In genomic region chr9:81374459-81374858, GRCh38 we compare ENCODE assay signal across 21 cellular contexts.
"Had no signal": no experiment of that assay in that cellular context is flagged by ENCODE, and none has a peak within 500 bp of the region (broad histone marks: within the 10 kb centered on the region; RNA-seq: fewer than 3 reads in every experiment).

No MANE protein-coding gene starts in this region.

- H3K4me3 Mint-ChIP-seq: activated CD4-positive, alpha-beta memory T cell treated with anti-CD3 and anti-CD28 coated beads, Interleukin-2, amount 10 ng/mL, durations not matched to agents 7 days and 5 days; activated CD4-positive, alpha-beta T cell treated with anti-CD3 and anti-CD28 coated beads, Interleukin-2, amount 10 ng/mL, durations not matched to agents 24 days and 14 days; activated naive CD4-positive, alpha-beta T cell treated with anti-CD3 and anti-CD28 coated beads for 36 hours; activated T-cell treated with anti-CD3 and anti-CD28 coated beads, Interleukin-2, amount 50 U/mL, for 72 hours; dendritic cell treated with granulocyte-macrophage colony-stimulating factor and Interleukin-4, amounts not matched to agents 40 ng/mL and 50 ng/mL, for 4 days; T-cell; T-helper 2 cell treated with Interferon-gamma antibody and Interleukin-4, amounts not matched to agents 5 μg/mL and 100 μg/mL, for 36 hours; type B pancreatic cell had no signal

- H3K36me3 Mint-ChIP-seq: T-cell, type B pancreatic cell had no signal

- H3K27me3 Mint-ChIP-seq: activated CD4-positive, alpha-beta memory T cell treated with anti-CD3 and anti-CD28 coated beads, Interleukin-2, amount 10 ng/mL, durations not matched to agents 7 days and 5 days; activated CD4-positive, alpha-beta T cell treated with anti-CD3 and anti-CD28 coated beads, Interleukin-2, amount 10 ng/mL, durations not matched to agents 24 days and 14 days; T-cell had no signal

- H3K4me1 ChIP-seq: sigmoid colon had no signal

- H3K36me3 ChIP-seq: cardiac muscle cell, sigmoid colon had no signal

- H3K4me1 Mint-ChIP-seq: activated CD4-positive, alpha-beta memory T cell treated with anti-CD3 and anti-CD28 coated beads, Interleukin-2, amount 10 ng/mL, durations not matched to agents 7 days and 5 days; activated CD4-positive, alpha-beta T cell treated with anti-CD3 and anti-CD28 coated beads, Interleukin-2, amount 10 ng/mL, durations not matched to agents 24 days and 14 days; T-cell had no signal

- H3K27ac ChIP-seq: cardiac muscle cell, sigmoid colon, testis, VCaP had no signal

- H3K9me3 ChIP-seq: mucosa of descending colon, sigmoid colon, testis had no signal

- DNase-seq: activated CD4-positive, alpha-beta memory T cell treated with anti-CD3 and anti-CD28 coated beads, Interleukin-2, amount 10 ng/mL, durations not matched to agents 7 days and 5 days; activated CD4-positive, alpha-beta T cell treated with anti-CD3 and anti-CD28 coated beads, Interleukin-2, amount 10 ng/mL, durations not matched to agents 24 days and 14 days; activated effector memory CD4-positive, alpha-beta T cell treated with Interleukin-2 at 50 U/mL for 16 hours; activated naive CD4-positive, alpha-beta T cell treated with anti-CD3 and anti-CD28 coated beads for 36 hours; activated T-cell treated with anti-CD3 and anti-CD28 coated beads, Interleukin-2, amount 50 U/mL, for 72 hours; effector CD4-positive, alpha-beta T cell; hypothalamus; mucosa of descending colon; posterior cingulate gyrus; sigmoid colon; stimulated activated CD4-positive, alpha-beta T cell treated with anti-CD3 and anti-CD28 coated beads, Interleukin-4, amount 100 ng/mL, for 1 hour; stimulated activated naive CD4-positive, alpha-beta T cell; T-cell; testis had no signal

- ATAC-seq: activated CD4-positive, CD25-positive, alpha-beta regulatory T cell treated with anti-CD3 and anti-CD28 coated beads, Interleukin-2, amount 50 U/mL, for 24 hours; activated T-cell treated with anti-CD3 and anti-CD28 coated beads, Interleukin-2, amount 50 U/mL, for 72 hours; mucosa of descending colon; T-cell had no signal

- H3K27ac Mint-ChIP-seq: activated CD4-positive, alpha-beta memory T cell treated with anti-CD3 and anti-CD28 coated beads, Interleukin-2, amount 10 ng/mL, durations not matched to agents 7 days and 5 days; activated CD4-positive, alpha-beta T cell treated with anti-CD3 and anti-CD28 coated beads, Interleukin-2, amount 10 ng/mL, durations not matched to agents 24 days and 14 days; activated naive CD4-positive, alpha-beta T cell treated with anti-CD3 and anti-CD28 coated beads for 36 hours; activated T-cell treated with anti-CD3 and anti-CD28 coated beads, Interleukin-2, amount 50 U/mL, for 72 hours; dendritic cell treated with granulocyte-macrophage colony-stimulating factor and Interleukin-4, amounts not matched to agents 40 ng/mL and 50 ng/mL, for 4 days; T-cell; T-helper 2 cell treated with Interferon-gamma antibody and Interleukin-4, amounts not matched to agents 5 μg/mL and 100 μg/mL, for 36 hours; type B pancreatic cell had no signal

- H3K9me3 Mint-ChIP-seq: activated CD4-positive, alpha-beta T cell treated with anti-CD3 and anti-CD28 coated beads, Interleukin-2, amount 10 ng/mL, durations not matched to agents 24 days and 14 days; activated naive CD4-positive, alpha-beta T cell treated with anti-CD3 and anti-CD28 coated beads for 36 hours; activated T-cell treated with anti-CD3 and anti-CD28 coated beads, Interleukin-2, amount 50 U/mL, for 72 hours; dendritic cell treated with granulocyte-macrophage colony-stimulating factor and Interleukin-4, amounts not matched to agents 40 ng/mL and 50 ng/mL, for 4 days; neural crest cell; type B pancreatic cell had no signal

- H3K27me3 ChIP-seq: cardiac muscle cell, sigmoid colon, testis had no signal

- H3K4me3 ChIP-seq: cardiac muscle cell, mucosa of descending colon, sigmoid colon, testis had no signal
